In the genomic region with DNA sequence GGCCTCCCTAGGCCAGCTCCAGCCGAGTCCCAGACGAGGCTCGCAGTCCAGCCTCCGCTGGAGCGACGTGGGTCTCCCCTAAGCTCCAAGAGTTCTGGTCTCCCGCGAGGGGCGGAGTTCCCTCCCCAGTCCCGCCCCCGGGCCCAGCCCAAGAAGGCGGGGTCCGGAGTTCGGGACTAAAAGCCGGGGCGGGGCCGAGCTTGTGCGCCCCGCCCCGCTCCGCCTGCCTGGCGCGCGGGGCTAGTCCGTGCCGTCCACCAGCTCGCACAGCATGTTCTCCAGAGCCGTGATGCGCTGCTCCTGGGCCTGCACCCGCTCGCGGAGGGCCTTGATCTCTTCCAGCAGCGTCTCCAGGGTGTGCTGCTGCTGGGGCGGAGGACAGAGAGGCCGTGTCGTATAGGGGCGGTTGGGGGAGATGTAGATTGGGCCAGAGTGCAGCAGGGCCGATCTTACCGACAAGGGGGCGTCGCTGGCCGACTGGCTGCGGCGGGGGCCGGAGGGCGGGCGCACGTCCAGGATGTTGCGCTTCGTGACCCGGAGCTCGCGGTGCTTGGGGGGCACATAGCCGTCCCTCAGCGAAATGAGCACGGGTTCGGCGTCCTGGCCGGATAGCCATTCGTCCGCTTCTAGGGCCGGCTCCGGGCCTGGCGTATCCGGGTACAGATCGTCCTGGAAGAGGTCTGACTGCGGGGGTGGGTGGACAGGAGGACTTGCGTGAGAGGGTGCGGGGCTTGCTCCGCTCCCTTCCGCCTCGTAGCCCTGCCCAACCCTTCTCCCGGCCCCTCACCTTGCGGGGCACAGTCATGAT, we compare ENCODE assay signal across 1 cellular context.
TF ChIP-seq lines count a peak whose summit lies in the region.

No MANE protein-coding gene starts in this region.

TF ChIP-seq in WTC11, 78 proteins besides CTCF, POLR2A, EP300 and RAD21 (continued from another document):
- TF ChIP-seq, protein P1, sequence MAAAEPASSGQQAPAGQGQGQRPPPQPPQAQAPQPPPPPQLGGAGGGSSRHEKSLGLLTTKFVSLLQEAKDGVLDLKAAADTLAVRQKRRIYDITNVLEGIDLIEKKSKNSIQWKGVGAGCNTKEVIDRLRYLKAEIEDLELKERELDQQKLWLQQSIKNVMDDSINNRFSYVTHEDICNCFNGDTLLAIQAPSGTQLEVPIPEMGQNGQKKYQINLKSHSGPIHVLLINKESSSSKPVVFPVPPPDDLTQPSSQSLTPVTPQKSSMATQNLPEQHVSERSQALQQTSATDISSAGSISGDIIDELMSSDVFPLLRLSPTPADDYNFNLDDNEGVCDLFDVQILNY (CRISPR knock-in tag; IDR thresholded peaks at IDR 0.05) = no peak
- peak; percentile 57; the same call in 1 of the 2 replicates for TF ChIP-seq CREM (CRISPR knock-in tag; IDR thresholded peaks at IDR 0.05)
- 0 out of 2 replicates have a peak, but pooled peaks have one; percentile 41 for TF ChIP-seq TCF7 (CRISPR knock-in tag; IDR thresholded peaks at IDR 0.05; ENCODE audit: low read depth)
- TF ChIP-seq SP1 (CRISPR knock-in tag; conservative IDR thresholded peaks at IDR 0.05) = peak; percentile 83
- no peak for TF ChIP-seq HMGA2 (CRISPR knock-in tag; IDR thresholded peaks at IDR 0.05)
TF ChIP-seq in WTC11: peak in this region for 4.
